8 cellular contexts compared by ENCODE assay signal in the genomic region with DNA sequence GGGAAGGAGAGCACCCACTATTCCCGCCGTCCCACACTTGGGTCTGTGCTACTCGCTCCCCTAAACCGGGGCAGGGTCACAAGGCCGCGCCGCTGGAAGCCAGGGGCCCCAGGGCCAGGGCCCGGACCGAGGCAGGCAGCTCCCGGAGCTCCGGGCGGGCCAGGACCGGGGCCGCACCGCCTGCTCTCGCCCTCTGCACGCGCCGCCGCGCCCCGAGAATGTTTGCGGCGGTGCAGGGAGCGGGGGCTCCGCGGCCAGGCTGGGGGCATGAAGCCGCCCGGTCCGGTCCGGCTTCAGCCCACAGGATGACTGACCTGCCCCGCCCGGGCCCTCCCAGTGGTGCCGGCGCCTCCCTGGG. TPM values are rescaled to one million over a fixed set of nuclear protein-coding genes. Genes with fewer than 3 reads are reported as not detected.
DNase-seq lines count a peak whose midpoint lies in the region; ATAC-seq and TF ChIP-seq lines count a peak whose summit lies in the region.

No MANE protein-coding gene starts in this region.

- no peaks in the 10 kb centered on the region; the same call in 1 of the 2 replicates for H3K27me3 ChIP-seq in BJ (ENCODE audit: control insufficient read depth, insufficient read depth, low read length)

- DNase-seq in BJ (ENCODE audit: low read depth) (no peak), cardiac fibroblast (ENCODE audit: low read depth in 2 of 2) (no peak), naive B cell (no peak), RKO (ENCODE audit: low spot score) (no peak), NCI-H524 treated with DMSO at 0.1 percent for 48 hours (lab: John Stamatoyannopoulos, UW) (no peak), NCI-H187 treated with DMSO at 0.1 percent for 48 hours (lab: John Stamatoyannopoulos, UW) (no peak)

- ATAC-seq in HG03159 (IDR thresholded peaks at IDR 0.05; ENCODE audit: unreplicated experiment) = peak; percentile 20
- ATAC-seq in naive B cell (ENCODE audit: low read depth in 2 of 2) = peak; percentile 10 to 11
- no peak for ATAC-seq in GM18858 (IDR thresholded peaks at IDR 0.05; ENCODE audit: unreplicated experiment)

- peaks cover 0 to 6% (median 0%) of the 10 kb centered on the region in 7 donors for H3K9me3 Mint-ChIP-seq in naive B cell

- CTCF ChIA-PET in BJ (lab: Yijun Ruan, JAX) = interaction anchor here (2.3 kb wide), 1 partner anchor 182 kb away, joined by 7 read pairs; no protein-coding TSS in a partner anchor

- H3K4me3 ChIP-seq in BJ (ENCODE audit: low read depth, low read length) (peak overlapping the region; percentile 43), cardiac fibroblast (replicated peaks in 1 of 2; ENCODE audit: low read depth in 2 of 2, low read length in 2 of 2) (peak overlapping the region; percentile 53 to 55)

- peaks cover 44 to 50% (median 49%) of the 10 kb centered on the region in 3 donors for H3K27me3 Mint-ChIP-seq in naive B cell

- TF ChIP-seq CTCF in BJ (IDR thresholded peaks at IDR 0.05; ENCODE audit: insufficient read depth, low read depth, low read length) (no peak), cardiac fibroblast (IDR thresholded peaks at IDR 0.05; ENCODE audit: low read depth, low read length) (no peak)

- H3K4me1 Mint-ChIP-seq in naive B cell = peaks cover 3 to 10% (median 10%) of the 10 kb centered on the region in 3 donors

- POLR2A ChIA-PET in BJ (lab: Charles Lee) = no interaction called here

- H3K27ac Mint-ChIP-seq in naive B cell = no peak overlapping the region

- peak overlapping the region in 6 of 8 donors; percentile 69 to 91 (median 84) for H3K4me3 Mint-ChIP-seq in naive B cell

- peaks cover 0 to 11% of the 10 kb centered on the region in 2 donors for H3K36me3 Mint-ChIP-seq in naive B cell

- H3K36me3 ChIP-seq in BJ (ENCODE audit: control insufficient read depth, insufficient read depth, low read length) = no peaks in the 10 kb centered on the region

RNA-seq across cellular contexts. Expression of a gene that starts 0.4 kb away (rescaled TPM):
- 0.32 and 0.47 TPM in 2 replicates for polyA plus RNA-seq in BJ (2011; rRNA removed)
- not detected in 2 replicates for polyA minus RNA-seq in BJ (2011; rRNA and poly(A)+ RNA removed)
- under 1 TPM in 1 of 6 donors, not detected in 5; 0.19 TPM for polyA plus RNA-seq in naive B cell (ENCODE audit: low read depth in 6 of 6)
